ENCODE assay signal across 1 cellular context in the genomic region with DNA sequence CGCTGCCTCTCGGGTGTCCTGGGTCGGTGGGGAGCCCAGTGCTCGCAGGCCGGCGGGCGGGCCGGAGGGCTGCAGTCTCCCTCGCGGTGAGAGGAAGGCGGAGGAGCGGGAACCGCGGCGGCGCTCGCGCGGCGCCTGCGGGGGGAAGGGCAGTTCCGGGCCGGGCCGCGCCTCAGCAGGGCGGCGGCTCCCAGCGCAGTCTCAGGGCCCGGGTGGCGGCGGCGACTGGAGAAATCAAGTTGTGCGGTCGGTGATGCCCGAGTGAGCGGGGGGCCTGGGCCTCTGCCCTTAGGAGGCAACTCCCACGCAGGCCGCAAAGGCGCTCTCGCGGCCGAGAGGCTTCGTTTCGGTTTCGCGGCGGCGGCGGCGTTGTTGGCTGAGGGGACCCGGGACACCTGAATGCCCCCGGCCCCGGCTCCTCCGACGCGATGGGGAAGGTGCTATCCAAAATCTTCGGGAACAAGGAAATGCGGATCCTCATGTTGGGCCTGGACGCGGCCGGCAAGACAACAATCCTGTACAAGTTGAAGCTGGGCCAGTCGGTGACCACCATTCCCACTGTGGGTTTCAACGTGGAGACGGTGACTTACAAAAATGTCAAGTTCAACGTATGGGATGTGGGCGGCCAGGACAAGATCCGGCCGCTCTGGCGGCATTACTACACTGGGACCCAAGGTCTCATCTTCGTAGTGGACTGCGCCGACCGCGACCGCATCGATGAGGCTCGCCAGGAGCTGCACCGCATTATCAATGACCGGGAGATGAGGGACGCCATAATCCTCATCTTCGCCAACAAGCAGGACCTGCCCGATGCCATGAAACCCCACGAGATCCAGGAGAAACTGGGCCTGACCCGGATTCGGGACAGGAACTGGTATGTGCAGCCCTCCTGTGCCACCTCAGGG.
TF ChIP-seq lines count a peak whose summit lies in the region.

No MANE protein-coding gene starts in this region.

TF ChIP-seq in K562, 482 proteins besides CTCF, POLR2A, EP300 and RAD21 (continued from another document and continues in another):
- TF ChIP-seq, protein P1, sequence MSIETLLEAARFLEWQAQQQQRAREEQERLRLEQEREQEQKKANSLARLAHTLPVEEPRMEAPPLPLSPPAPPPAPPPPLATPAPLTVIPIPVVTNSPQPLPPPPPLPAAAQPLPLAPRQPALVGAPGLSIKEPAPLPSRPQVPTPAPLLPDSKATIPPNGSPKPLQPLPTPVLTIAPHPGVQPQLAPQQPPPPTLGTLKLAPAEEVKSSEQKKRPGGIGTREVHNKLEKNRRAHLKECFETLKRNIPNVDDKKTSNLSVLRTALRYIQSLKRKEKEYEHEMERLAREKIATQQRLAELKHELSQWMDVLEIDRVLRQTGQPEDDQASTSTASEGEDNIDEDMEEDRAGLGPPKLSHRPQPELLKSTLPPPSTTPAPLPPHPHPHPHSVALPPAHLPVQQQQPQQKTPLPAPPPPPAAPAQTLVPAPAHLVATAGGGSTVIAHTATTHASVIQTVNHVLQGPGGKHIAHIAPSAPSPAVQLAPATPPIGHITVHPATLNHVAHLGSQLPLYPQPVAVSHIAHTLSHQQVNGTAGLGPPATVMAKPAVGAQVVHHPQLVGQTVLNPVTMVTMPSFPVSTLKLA (conservative IDR thresholded peaks at IDR 0.05), result no peak
- TF ChIP-seq ERF (CRISPR knock-in tag; IDR thresholded peaks at IDR 0.05) (no peak), PHTF2 (CRISPR knock-in tag; IDR thresholded peaks at IDR 0.05) (no peak), ZNF76 (CRISPR knock-in tag; IDR thresholded peaks at IDR 0.05; ENCODE audit: borderline replicate concordance) (no peak), HMGN3 (IDR thresholded peaks at IDR 0.05; ENCODE audit: borderline replicate concordance, extremely low read depth, insufficient read length, low read depth, low read length) (peak; percentile 52), SMARCB1 (IDR thresholded peaks at IDR 0.05; ENCODE audit: insufficient read length, low read depth) (no peak), POLR2H (tag; IDR thresholded peaks at IDR 0.05; ENCODE audit: low read depth) (no peak), KHSRP (IDR thresholded peaks at IDR 0.05) (no peak), PHF20 (IDR thresholded peaks at IDR 0.05; ENCODE audit: partially characterized antibody) (no peak), COPS2 (conservative IDR thresholded peaks at IDR 0.05) (no peak), ZNF217 (CRISPR knock-in tag; IDR thresholded peaks at IDR 0.05) (no peak), MTA3 (IDR thresholded peaks at IDR 0.05; ENCODE audit: borderline replicate concordance) (no peak), DNMT1 (IDR thresholded peaks at IDR 0.05) (no peak), GATA2 (CRISPR knock-in tag; IDR thresholded peaks at IDR 0.05) (no peak), FIP1L1 (IDR thresholded peaks at IDR 0.05; ENCODE audit: low read depth, low read length, poor library complexity, severe bottlenecking) (peak; percentile 60), CHD1 (IDR thresholded peaks at IDR 0.05; ENCODE audit: low read length) (peak; percentile 67), E2F3 (CRISPR knock-in tag; IDR thresholded peaks at IDR 0.05) (no peak), BRF1 (IDR thresholded peaks at IDR 0.05; ENCODE audit: borderline replicate concordance, extremely low read depth, insufficient read length) (no peak), ZNF212 (CRISPR knock-in tag; IDR thresholded peaks at IDR 0.05) (no peak), SOX6 (IDR thresholded peaks at IDR 0.05) (0 out of 2 replicates have a peak, but pooled peaks have one; percentile 6), NONO (IDR thresholded peaks at IDR 0.05; ENCODE audit: low read depth in 2 of 2, low read length in 1 of 2) (0 out of 4 replicates have a peak, but pooled peaks of 1 of the 2 experiments have one; percentile 12), SAP30 (IDR thresholded peaks at IDR 0.05; ENCODE audit: borderline replicate concordance, insufficient read depth, low read depth, low read length, poor library complexity, severe bottlenecking) (peak; percentile 27), XRCC3 (IDR thresholded peaks at IDR 0.05) (no peak), RBM25 (IDR thresholded peaks at IDR 0.05; ENCODE audit: low read depth, low read length, severe bottlenecking) (peak; percentile 34), ELF4 (CRISPR knock-in tag; IDR thresholded peaks at IDR 0.05) (no peak), ZNF239 (CRISPR knock-in tag; IDR thresholded peaks at IDR 0.05) (no peak), SRF (CRISPR knock-in tag; IDR thresholded peaks at IDR 0.05) (no peak), ZNF696 (CRISPR knock-in tag; conservative IDR thresholded peaks at IDR 0.05) (no peak), RBM34 (IDR thresholded peaks at IDR 0.05; ENCODE audit: borderline replicate concordance, insufficient read depth, low read length) (no peak), SIN3A (IDR thresholded peaks at IDR 0.05; ENCODE audit: borderline replicate concordance in 2 of 2, control insufficient read depth in 1 of 2, low read depth in 2 of 2, low read length in 2 of 2) (0 out of 4 replicates have a peak, but pooled peaks of 1 of the 2 experiments have one; percentile 4), GABPB1 (CRISPR knock-in tag; IDR thresholded peaks at IDR 0.05) (no peak), MEIS2 (IDR thresholded peaks at IDR 0.05; ENCODE audit: partially characterized antibody) (no peak), TCF7L2 (IDR thresholded peaks at IDR 0.05; ENCODE audit: low read depth, low read length) (no peak), ZEB2 (IDR thresholded peaks at IDR 0.05) (no peak), CREM (IDR thresholded peaks at IDR 0.05; ENCODE audit: low read depth) (peak; percentile 19; the same call in 1 of the 2 replicates), BRD4 (IDR thresholded peaks at IDR 0.05) (peak; percentile 64; the same call in 1 of the 2 replicates), RUNX1 (IDR thresholded peaks at IDR 0.05; ENCODE audit: low read depth) (no peak), ZNF146 (CRISPR knock-in tag; IDR thresholded peaks at IDR 0.05; ENCODE audit: unreplicated experiment) (no peak), EZH2 (IDR thresholded peaks at IDR 0.05; ENCODE audit: borderline replicate concordance, low read depth, low read length) (no peak), ZNF707 (CRISPR knock-in tag; conservative IDR thresholded peaks at IDR 0.05) (no peak), EWSR1 (IDR thresholded peaks at IDR 0.05; ENCODE audit: borderline replicate concordance, low read depth, partially characterized antibody) (no peak), SMAD1 (IDR thresholded peaks at IDR 0.05; ENCODE audit: low read depth, low read length, partially characterized antibody) (no peak), FOXA1 (IDR thresholded peaks at IDR 0.05; ENCODE audit: borderline replicate concordance) (no peak), RHOXF2B (CRISPR knock-in tag; conservative IDR thresholded peaks at IDR 0.05) (no peak), PURB (CRISPR knock-in tag; IDR thresholded peaks at IDR 0.05; ENCODE audit: low read depth) (no peak), ZNF324 (CRISPR knock-in tag; IDR thresholded peaks at IDR 0.05) (no peak), NUFIP1 (IDR thresholded peaks at IDR 0.05; ENCODE audit: partially characterized antibody) (no peak), KAT2B (IDR thresholded peaks at IDR 0.05; ENCODE audit: low read depth, low read length) (no peak), ARID2 (IDR thresholded peaks at IDR 0.05) (no peak), IRF2 (CRISPR knock-in tag; IDR thresholded peaks at IDR 0.05) (peak; percentile 46; the same call in 1 of the 2 replicates), SRSF3 (IDR thresholded peaks at IDR 0.05; ENCODE audit: insufficient read depth, low read length) (0 out of 2 replicates have a peak, but pooled peaks have one; percentile 25), KLF10 (CRISPR knock-in tag; IDR thresholded peaks at IDR 0.05) (no peak), KAT8 (IDR thresholded peaks at IDR 0.05; ENCODE audit: low read depth) (no peak), FOXP1 (CRISPR knock-in tag; IDR thresholded peaks at IDR 0.05) (no peak), HDAC8 (tag; IDR thresholded peaks at IDR 0.05) (no peak), CHD2 (IDR thresholded peaks at IDR 0.05; ENCODE audit: low read depth, low read length) (no peak), TBP (optimal IDR thresholded peaks at IDR 0.05; ENCODE audit: low read depth, low read length) (no peak), ESRRB (CRISPR knock-in tag; IDR thresholded peaks at IDR 0.05; ENCODE audit: borderline replicate concordance) (no peak), POLR2AphosphoS5 (IDR thresholded peaks at IDR 0.05; ENCODE audit: control insufficient read depth, insufficient read depth, low read depth, low read length) (peak; percentile 21; the same call in 1 of the 2 replicates), NCOR1 (IDR thresholded peaks at IDR 0.05) (no peak), ARNT (IDR thresholded peaks at IDR 0.05) (no peak)
- TF ChIP-seq, protein P2, sequence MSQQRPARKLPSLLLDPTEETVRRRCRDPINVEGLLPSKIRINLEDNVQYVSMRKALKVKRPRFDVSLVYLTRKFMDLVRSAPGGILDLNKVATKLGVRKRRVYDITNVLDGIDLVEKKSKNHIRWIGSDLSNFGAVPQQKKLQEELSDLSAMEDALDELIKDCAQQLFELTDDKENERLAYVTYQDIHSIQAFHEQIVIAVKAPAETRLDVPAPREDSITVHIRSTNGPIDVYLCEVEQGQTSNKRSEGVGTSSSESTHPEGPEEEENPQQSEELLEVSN (IDR thresholded peaks at IDR 0.05; ENCODE audit: borderline replicate concordance in 1 of 2, extremely low read depth in 1 of 2, insufficient read depth in 1 of 2, insufficient read length in 1 of 2, low read depth in 1 of 2, low read length in 1 of 2, poor library complexity in 1 of 2, severe bottlenecking in 1 of 2), result peak in 1 of 2 experiments; percentile 19
- TF ChIP-seq, protein P3, sequence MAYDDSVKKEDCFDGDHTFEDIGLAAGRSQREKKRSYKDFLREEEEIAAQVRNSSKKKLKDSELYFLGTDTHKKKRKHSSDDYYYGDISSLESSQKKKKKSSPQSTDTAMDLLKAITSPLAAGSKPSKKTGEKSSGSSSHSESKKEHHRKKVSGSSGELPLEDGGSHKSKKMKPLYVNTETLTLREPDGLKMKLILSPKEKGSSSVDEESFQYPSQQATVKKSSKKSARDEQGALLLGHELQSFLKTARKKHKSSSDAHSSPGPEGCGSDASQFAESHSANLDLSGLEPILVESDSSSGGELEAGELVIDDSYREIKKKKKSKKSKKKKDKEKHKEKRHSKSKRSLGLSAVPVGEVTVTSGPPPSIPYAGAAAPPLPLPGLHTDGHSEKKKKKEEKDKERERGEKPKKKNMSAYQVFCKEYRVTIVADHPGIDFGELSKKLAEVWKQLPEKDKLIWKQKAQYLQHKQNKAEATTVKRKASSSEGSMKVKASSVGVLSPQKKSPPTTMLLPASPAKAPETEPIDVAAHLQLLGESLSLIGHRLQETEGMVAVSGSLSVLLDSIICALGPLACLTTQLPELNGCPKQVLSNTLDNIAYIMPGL (CRISPR knock-in tag; IDR thresholded peaks at IDR 0.05), result peak; percentile 85; the same call in 1 of the 2 replicates
- TF ChIP-seq, protein P4, sequence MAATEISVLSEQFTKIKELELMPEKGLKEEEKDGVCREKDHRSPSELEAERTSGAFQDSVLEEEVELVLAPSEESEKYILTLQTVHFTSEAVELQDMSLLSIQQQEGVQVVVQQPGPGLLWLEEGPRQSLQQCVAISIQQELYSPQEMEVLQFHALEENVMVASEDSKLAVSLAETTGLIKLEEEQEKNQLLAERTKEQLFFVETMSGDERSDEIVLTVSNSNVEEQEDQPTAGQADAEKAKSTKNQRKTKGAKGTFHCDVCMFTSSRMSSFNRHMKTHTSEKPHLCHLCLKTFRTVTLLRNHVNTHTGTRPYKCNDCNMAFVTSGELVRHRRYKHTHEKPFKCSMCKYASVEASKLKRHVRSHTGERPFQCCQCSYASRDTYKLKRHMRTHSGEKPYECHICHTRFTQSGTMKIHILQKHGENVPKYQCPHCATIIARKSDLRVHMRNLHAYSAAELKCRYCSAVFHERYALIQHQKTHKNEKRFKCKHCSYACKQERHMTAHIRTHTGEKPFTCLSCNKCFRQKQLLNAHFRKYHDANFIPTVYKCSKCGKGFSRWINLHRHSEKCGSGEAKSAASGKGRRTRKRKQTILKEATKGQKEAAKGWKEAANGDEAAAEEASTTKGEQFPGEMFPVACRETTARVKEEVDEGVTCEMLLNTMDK (IDR thresholded peaks at IDR 0.05; ENCODE audit: borderline replicate concordance, insufficient read depth, low read depth, low read length, poor library complexity, severe bottlenecking), result no peak
- TF ChIP-seq, protein P5, sequence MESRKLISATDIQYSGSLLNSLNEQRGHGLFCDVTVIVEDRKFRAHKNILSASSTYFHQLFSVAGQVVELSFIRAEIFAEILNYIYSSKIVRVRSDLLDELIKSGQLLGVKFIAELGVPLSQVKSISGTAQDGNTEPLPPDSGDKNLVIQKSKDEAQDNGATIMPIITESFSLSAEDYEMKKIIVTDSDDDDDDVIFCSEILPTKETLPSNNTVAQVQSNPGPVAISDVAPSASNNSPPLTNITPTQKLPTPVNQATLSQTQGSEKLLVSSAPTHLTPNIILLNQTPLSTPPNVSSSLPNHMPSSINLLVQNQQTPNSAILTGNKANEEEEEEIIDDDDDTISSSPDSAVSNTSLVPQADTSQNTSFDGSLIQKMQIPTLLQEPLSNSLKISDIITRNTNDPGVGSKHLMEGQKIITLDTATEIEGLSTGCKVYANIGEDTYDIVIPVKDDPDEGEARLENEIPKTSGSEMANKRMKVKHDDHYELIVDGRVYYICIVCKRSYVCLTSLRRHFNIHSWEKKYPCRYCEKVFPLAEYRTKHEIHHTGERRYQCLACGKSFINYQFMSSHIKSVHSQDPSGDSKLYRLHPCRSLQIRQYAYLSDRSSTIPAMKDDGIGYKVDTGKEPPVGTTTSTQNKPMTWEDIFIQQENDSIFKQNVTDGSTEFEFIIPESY (CRISPR knock-in tag; IDR thresholded peaks at IDR 0.05), result no peak
- TF ChIP-seq, protein P6, sequence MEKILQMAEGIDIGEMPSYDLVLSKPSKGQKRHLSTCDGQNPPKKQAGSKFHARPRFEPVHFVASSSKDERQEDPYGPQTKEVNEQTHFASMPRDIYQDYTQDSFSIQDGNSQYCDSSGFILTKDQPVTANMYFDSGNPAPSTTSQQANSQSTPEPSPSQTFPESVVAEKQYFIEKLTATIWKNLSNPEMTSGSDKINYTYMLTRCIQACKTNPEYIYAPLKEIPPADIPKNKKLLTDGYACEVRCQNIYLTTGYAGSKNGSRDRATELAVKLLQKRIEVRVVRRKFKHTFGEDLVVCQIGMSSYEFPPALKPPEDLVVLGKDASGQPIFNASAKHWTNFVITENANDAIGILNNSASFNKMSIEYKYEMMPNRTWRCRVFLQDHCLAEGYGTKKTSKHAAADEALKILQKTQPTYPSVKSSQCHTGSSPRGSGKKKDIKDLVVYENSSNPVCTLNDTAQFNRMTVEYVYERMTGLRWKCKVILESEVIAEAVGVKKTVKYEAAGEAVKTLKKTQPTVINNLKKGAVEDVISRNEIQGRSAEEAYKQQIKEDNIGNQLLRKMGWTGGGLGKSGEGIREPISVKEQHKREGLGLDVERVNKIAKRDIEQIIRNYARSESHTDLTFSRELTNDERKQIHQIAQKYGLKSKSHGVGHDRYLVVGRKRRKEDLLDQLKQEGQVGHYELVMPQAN (IDR thresholded peaks at IDR 0.05; ENCODE audit: borderline replicate concordance), result 0 out of 2 replicates have a peak, but pooled peaks have one; percentile 21
